Comparison of ENCODE assay signal across 1 cellular context in genomic region chr22:39041908-39042307, GRCh38.
TF ChIP-seq lines count a peak whose summit lies in the region.

No MANE protein-coding gene starts in this region.

TF ChIP-seq in H1, 55 proteins besides CTCF, POLR2A, EP300 and RAD21:
- TF ChIP-seq NANOG (IDR thresholded peaks at IDR 0.05; ENCODE audit: insufficient read depth, low read depth, low read length, poor library complexity, severe bottlenecking) (no peak), CTBP2 (IDR thresholded peaks at IDR 0.05; ENCODE audit: borderline replicate concordance, insufficient read depth, insufficient read length, low read length) (no peak), POU5F1 (IDR thresholded peaks at IDR 0.05; ENCODE audit: low read depth, low read length) (no peak), CBX8 (IDR thresholded peaks at IDR 0.05; ENCODE audit: borderline replicate concordance, low read depth, low read length) (no peak), ZNF274 (IDR thresholded peaks at IDR 0.05; ENCODE audit: borderline replicate concordance, extremely low read depth, low read length) (no peak), KDM4A (IDR thresholded peaks at IDR 0.05; ENCODE audit: low read depth, low read length, severe bottlenecking) (no peak), CREB1 (IDR thresholded peaks at IDR 0.05) (no peak), EGR1 (IDR thresholded peaks at IDR 0.05; ENCODE audit: borderline replicate concordance, low read depth, low read length) (no peak), KDM5A (IDR thresholded peaks at IDR 0.05; ENCODE audit: low read length) (no peak), E2F6 (IDR thresholded peaks at IDR 0.05) (no peak), ASH2L (IDR thresholded peaks at IDR 0.05; ENCODE audit: low read length) (no peak), POLR2AphosphoS5 (IDR thresholded peaks at IDR 0.05; ENCODE audit: low read depth, low read length) (no peak), JUND (IDR thresholded peaks at IDR 0.05; ENCODE audit: low read length) (no peak), YY1 (IDR thresholded peaks at IDR 0.05; ENCODE audit: low read depth, low read length) (no peak), SUZ12 (IDR thresholded peaks at IDR 0.05; ENCODE audit: low read length) (no peak), CHD1 (IDR thresholded peaks at IDR 0.05; ENCODE audit: low read depth, low read length) (no peak), EZH2 (IDR thresholded peaks at IDR 0.05; ENCODE audit: low read depth, low read length, severe bottlenecking) (no peak), NRF1 (IDR thresholded peaks at IDR 0.05; ENCODE audit: low read depth, low read length) (no peak)
- TF ChIP-seq, protein P1, sequence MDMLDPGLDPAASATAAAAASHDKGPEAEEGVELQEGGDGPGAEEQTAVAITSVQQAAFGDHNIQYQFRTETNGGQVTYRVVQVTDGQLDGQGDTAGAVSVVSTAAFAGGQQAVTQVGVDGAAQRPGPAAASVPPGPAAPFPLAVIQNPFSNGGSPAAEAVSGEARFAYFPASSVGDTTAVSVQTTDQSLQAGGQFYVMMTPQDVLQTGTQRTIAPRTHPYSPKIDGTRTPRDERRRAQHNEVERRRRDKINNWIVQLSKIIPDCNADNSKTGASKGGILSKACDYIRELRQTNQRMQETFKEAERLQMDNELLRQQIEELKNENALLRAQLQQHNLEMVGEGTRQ (IDR thresholded peaks at IDR 0.05; ENCODE audit: low read length): no peak
- TF ChIP-seq, protein P2, sequence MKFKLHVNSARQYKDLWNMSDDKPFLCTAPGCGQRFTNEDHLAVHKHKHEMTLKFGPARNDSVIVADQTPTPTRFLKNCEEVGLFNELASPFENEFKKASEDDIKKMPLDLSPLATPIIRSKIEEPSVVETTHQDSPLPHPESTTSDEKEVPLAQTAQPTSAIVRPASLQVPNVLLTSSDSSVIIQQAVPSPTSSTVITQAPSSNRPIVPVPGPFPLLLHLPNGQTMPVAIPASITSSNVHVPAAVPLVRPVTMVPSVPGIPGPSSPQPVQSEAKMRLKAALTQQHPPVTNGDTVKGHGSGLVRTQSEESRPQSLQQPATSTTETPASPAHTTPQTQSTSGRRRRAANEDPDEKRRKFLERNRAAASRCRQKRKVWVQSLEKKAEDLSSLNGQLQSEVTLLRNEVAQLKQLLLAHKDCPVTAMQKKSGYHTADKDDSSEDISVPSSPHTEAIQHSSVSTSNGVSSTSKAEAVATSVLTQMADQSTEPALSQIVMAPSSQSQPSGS (IDR thresholded peaks at IDR 0.05; ENCODE audit: low read length): no peak
TF ChIP-seq in H1: peak in this region for 0.
